8 cellular contexts compared by ENCODE assay signal in genomic region chr9:130445268-130445983, GRCh38. TPM values are rescaled to one million over a fixed set of nuclear protein-coding genes. Genes with fewer than 3 reads are reported as not detected.
DNase-seq lines count a peak whose midpoint lies in the region; ATAC-seq and TF ChIP-seq lines count a peak whose summit lies in the region.

No MANE protein-coding gene starts in this region.

- peaks cover 0 to 52% (median 4%) of the 10 kb centered on the region in 4 donors for H3K4me1 ChIP-seq in Peyer's patch

- peak; percentile 36 to 68 for TF ChIP-seq POLR2A in Peyer's patch (IDR thresholded peaks at IDR 0.05)

- peaks cover 3% of the 10 kb centered on the region for H3K36me3 Mint-ChIP-seq in osteocyte (ENCODE audit: unreplicated experiment)

- peak overlapping the region; percentile 98 for H3K27ac Mint-ChIP-seq in osteocyte (ENCODE audit: unreplicated experiment)

- no peaks in the 10 kb centered on the region for H3K27me3 ChIP-seq in Peyer's patch

- peak overlapping the region; percentile 81 for H3K4me3 Mint-ChIP-seq in osteocyte (ENCODE audit: unreplicated experiment)

- H3K9me3 ChIP-seq in Peyer's patch = peaks cover 0 to 6% (median 0%) of the 10 kb centered on the region in 4 donors

- ATAC-seq in GM18867 (IDR thresholded peaks at IDR 0.05; ENCODE audit: unreplicated experiment) (no peak), GM18517 (IDR thresholded peaks at IDR 0.05; ENCODE audit: unreplicated experiment) (no peak)

- H3K27ac ChIP-seq in Peyer's patch = peak overlapping the region; percentile 62 to 89 (median 79)

- no peaks in the 10 kb centered on the region for H3K27me3 Mint-ChIP-seq in osteocyte (ENCODE audit: unreplicated experiment)

- H3K4me1 Mint-ChIP-seq in osteocyte (ENCODE audit: unreplicated experiment) = peaks cover 45% of the 10 kb centered on the region

- peak; percentile 87 for DNase-seq in GM03348 (ENCODE audit: low spot score)
- DNase-seq in Peyer's patch = peak in 2 of 3 donors; percentile 77 to 86
- peak; percentile 55 for DNase-seq in fibroblast of mammary gland (ENCODE audit: low read depth)
- DNase-seq in osteocyte (ENCODE audit: extremely low spot score, unreplicated experiment) = no peak
- no peak for DNase-seq in globus pallidus (ENCODE audit: low spot score)
- no peak for DNase-seq in activated CD4-positive, alpha-beta T cell treated with anti-CD3 and anti-CD28 coated beads for 4 hours

- H3K9me3 Mint-ChIP-seq in osteocyte (ENCODE audit: unreplicated experiment) = peaks cover 14% of the 10 kb centered on the region

- no peaks in the 10 kb centered on the region for H3K36me3 ChIP-seq in Peyer's patch

- H3K4me3 ChIP-seq in Peyer's patch = peak overlapping the region; percentile 43 to 79 (median 52)
- H3K4me3 ChIP-seq in fibroblast of mammary gland (ENCODE audit: control insufficient read depth, low read depth, low read length) = peak overlapping the region; percentile 52

- TF ChIP-seq CTCF in Peyer's patch (IDR thresholded peaks at IDR 0.05) (peak in 3 of 6 experiments; percentile 7 to 25 (median 11)), fibroblast of mammary gland (conservative IDR thresholded peaks at IDR 0.05; ENCODE audit: control insufficient read depth, insufficient read depth, low read depth, low read length) (no peak), osteocyte (IDR thresholded peaks at IDR 0.05) (no peak)

RNA-seq across cellular contexts. Expression of gene ASS1, which starts 0.7 kb away (rescaled TPM):
- 100 to 1,000 TPM; 106 to 761 (median 547) TPM for total RNA-seq in Peyer's patch
- total RNA-seq in osteocyte = 217 and 219 TPM in 2 replicates

Comparison
In these comparisons a context has a peak if more than half of its experiments do, and no peak if none do; other contexts are left out.
1. DNase-seq: peak in GM03348 (single experiment), Peyer's patch (2 of 3) and fibroblast of mammary gland (single experiment); none in osteocyte (single experiment), globus pallidus (single experiment) and activated CD4-positive, alpha-beta T cell treated with anti-CD3 and anti-CD28 coated beads for 4 hours (0 of 2).